ENCODE assay signal across 24 cellular contexts in genomic region chr3:150308481-150308918, GRCh38.
DNase-seq lines count a peak whose midpoint lies in the region; TF ChIP-seq lines count a peak whose summit lies in the region.
"Had no signal": no experiment of that assay in that cellular context is flagged by ENCODE, and none has a peak within 500 bp of the region (broad histone marks: within the 10 kb centered on the region; RNA-seq: fewer than 3 reads in every experiment).

No MANE protein-coding gene starts in this region.

- H3K36me3 ChIP-seq in Caco-2 (ENCODE audit: control insufficient read depth, insufficient read depth, low read length) (no peaks in the 10 kb centered on the region), adrenal gland (replicated peaks in 1 of 2) (no peaks in the 10 kb centered on the region)
- H3K36me3 ChIP-seq: esophagus squamous epithelium, lower lobe of right lung, MG63, neutrophil, thoracic aorta had no signal

- 65 to 73% (median 68%) methylated on average over 10 of the region's 10 CpGs for WGBS in adrenal gland, 4 donors

- H3K27me3 ChIP-seq in Caco-2 (replicated peaks; ENCODE audit: control insufficient read depth, insufficient read depth, low read length) (no peaks in the 10 kb centered on the region), adrenal gland (no peaks in the 10 kb centered on the region)
- H3K27me3 ChIP-seq: esophagus squamous epithelium, MG63, neutrophil had no signal

- H3K9me3 Mint-ChIP-seq in Caco-2 (ENCODE audit: unreplicated experiment) (no peaks in the 10 kb centered on the region), osteocyte (ENCODE audit: unreplicated experiment) (peaks cover 10% of the 10 kb centered on the region)
- H3K9me3 Mint-ChIP-seq: activated naive CD4-positive, alpha-beta T cell treated with anti-CD3 and anti-CD28 coated beads, Interleukin-2, amount 10 ng/mL, durations not matched to agents 7 days and 5 days; stimulated activated naive B cell treated with anti-CD40 and anti-IgM and Interleukin-4, amounts not matched to agents 10 μg/mL and 1 μg/mL and 100 μg/mL, for 72 hours; T-cell had no signal

- intact Hi-C loops in Caco-2 (cut with micrococcal nuclease; ENCODE audit: unreplicated experiment): no loop called here
- intact Hi-C loops in adrenal gland (cut with DNase I): no loop called here

- H3K4me3 Mint-ChIP-seq in Caco-2 (ENCODE audit: unreplicated experiment) (peak overlapping the region; percentile 17), osteocyte (ENCODE audit: unreplicated experiment) (no peak overlapping the region)
- H3K4me3 Mint-ChIP-seq: activated naive CD4-positive, alpha-beta T cell treated with anti-CD3 and anti-CD28 coated beads, Interleukin-2, amount 10 ng/mL, durations not matched to agents 7 days and 5 days; stimulated activated naive B cell treated with anti-CD40 and anti-IgM and Interleukin-4, amounts not matched to agents 10 μg/mL and 1 μg/mL and 100 μg/mL, for 72 hours; T-cell had no signal

- no peak overlapping the region for H3K27ac ChIP-seq in adrenal gland
- H3K27ac ChIP-seq: GM23248, lower lobe of right lung, neutrophil, thoracic aorta had no signal

- TF ChIP-seq POLR2A in adrenal gland (IDR thresholded peaks at IDR 0.05): no peak

- H3K36me3 Mint-ChIP-seq in Caco-2 (ENCODE audit: insufficient read depth, unreplicated experiment): no peaks in the 10 kb centered on the region
- H3K36me3 Mint-ChIP-seq in osteocyte (ENCODE audit: unreplicated experiment): no peaks in the 10 kb centered on the region
- H3K36me3 Mint-ChIP-seq: activated naive CD4-positive, alpha-beta T cell treated with anti-CD3 and anti-CD28 coated beads, Interleukin-2, amount 10 ng/mL, durations not matched to agents 7 days and 5 days; stimulated activated naive B cell treated with anti-CD40 and anti-IgM and Interleukin-4, amounts not matched to agents 10 μg/mL and 1 μg/mL and 100 μg/mL, for 72 hours; T-cell had no signal

- H3K27me3 Mint-ChIP-seq in Caco-2 (ENCODE audit: insufficient read depth, unreplicated experiment) (no peaks in the 10 kb centered on the region), osteocyte (ENCODE audit: unreplicated experiment) (no peaks in the 10 kb centered on the region)

- POLR2A ChIA-PET in Caco-2 (lab: Charles Lee): no interaction called here

- TF ChIP-seq CTCF in Caco-2 (IDR thresholded peaks at IDR 0.05; ENCODE audit: insufficient read depth in 1 of 2, low read depth in 1 of 2, low read length in 1 of 2, severe bottlenecking in 1 of 2, unreplicated experiment in 1 of 2) (no peak), cardiac fibroblast (IDR thresholded peaks at IDR 0.05; ENCODE audit: low read depth, low read length) (no peak), osteocyte (IDR thresholded peaks at IDR 0.05) (no peak), adrenal gland (IDR thresholded peaks at IDR 0.05) (no peak)

- no TSS peak for BruUV-seq in Caco-2 (replicated peaks; lab: Mats Ljungman, UMichigan)

- H3K9me3 ChIP-seq in Caco-2 (no peaks in the 10 kb centered on the region), adrenal gland (replicated peaks in 1 of 3) (no peaks in the 10 kb centered on the region)
- H3K9me3 ChIP-seq: esophagus squamous epithelium, lower lobe of right lung, neutrophil, thoracic aorta had no signal

- H3K27ac Mint-ChIP-seq in Caco-2 (ENCODE audit: unreplicated experiment) (peak overlapping the region; percentile 59), osteocyte (ENCODE audit: unreplicated experiment) (peak overlapping the region; percentile 77)
- H3K27ac Mint-ChIP-seq: activated naive CD4-positive, alpha-beta T cell treated with anti-CD3 and anti-CD28 coated beads, Interleukin-2, amount 10 ng/mL, durations not matched to agents 7 days and 5 days; stimulated activated naive B cell treated with anti-CD40 and anti-IgM and Interleukin-4, amounts not matched to agents 10 μg/mL and 1 μg/mL and 100 μg/mL, for 72 hours; T-cell had no signal

- CTCF ChIA-PET in Caco-2 (lab: Charles Lee): interaction anchor here (0.6 kb wide), 2 partner anchors 19 to 69 kb away, joined by 3 read pairs; no protein-coding TSS in a partner anchor

- H3K4me3 ChIP-seq in Caco-2 (ENCODE audit: low read depth, low read length) (no peak overlapping the region), cardiac fibroblast (replicated peaks in 1 of 2; ENCODE audit: low read depth in 2 of 2, low read length in 2 of 2) (no peak overlapping the region), adrenal gland (no peak overlapping the region)
- H3K4me3 ChIP-seq: esophagus squamous epithelium, GM23248, lower lobe of right lung, MG63, smooth muscle cell, thoracic aorta had no signal

- DNase-seq in Caco-2 (peak in 1 of 2 experiments; percentile 64), NCI-H226 (peak; percentile 88), cardiac fibroblast (ENCODE audit: low read depth in 2 of 2) (peak; percentile 27 to 51), osteocyte (ENCODE audit: extremely low spot score, unreplicated experiment) (no peak), SHP77 treated with DMSO at 0.1 percent for 48 hours (lab: John Stamatoyannopoulos, UW) (no peak), adrenal gland (no peak), SKM-1 (lab: John Stamatoyannopoulos, UW; ENCODE audit: unreplicated experiment) (no peak), putamen (ENCODE audit: low spot score) (no peak)
- DNase-seq: activated CD4-positive, CD25-positive, alpha-beta regulatory T cell treated with anti-CD3 and anti-CD28 coated beads, Interleukin-2, amount 50 U/mL, for 72 hours; activated naive CD4-positive, alpha-beta T cell treated with anti-CD3 and anti-CD28 coated beads, Interleukin-2, amount 10 ng/mL, durations not matched to agents 7 days and 5 days; activated T-cell treated with anti-CD3 and anti-CD28 coated beads, Interleukin-2, amount 50 U/mL, for 48 hours; esophagus squamous epithelium; GM23248; lower lobe of right lung; MG63; NCI-H1417 treated with DMSO at 0.1 percent for 48 hours; NCI-H526; SHP77; stimulated activated CD4-positive, alpha-beta T cell treated with anti-CD3 and anti-CD28 coated beads, Interleukin-2, amount 100 ng/mL, for 48 hours; stimulated activated naive B cell treated with anti-CD40 and anti-IgM and Interleukin-4, amounts not matched to agents 10 μg/mL and 1 μg/mL and 100 μg/mL, for 72 hours; T-cell had no signal

- H3K4me1 Mint-ChIP-seq in Caco-2 (ENCODE audit: low read depth, unreplicated experiment) (peaks cover 10% of the 10 kb centered on the region), osteocyte (ENCODE audit: unreplicated experiment) (peaks cover 24% of the 10 kb centered on the region)
- H3K4me1 Mint-ChIP-seq: activated naive CD4-positive, alpha-beta T cell treated with anti-CD3 and anti-CD28 coated beads, Interleukin-2, amount 10 ng/mL, durations not matched to agents 7 days and 5 days; stimulated activated naive B cell treated with anti-CD40 and anti-IgM and Interleukin-4, amounts not matched to agents 10 μg/mL and 1 μg/mL and 100 μg/mL, for 72 hours; T-cell had no signal

- H3K4me1 ChIP-seq in Caco-2: peaks cover 12% of the 10 kb centered on the region; the same call in 1 of the 2 replicates
- no peaks in the 10 kb centered on the region for H3K4me1 ChIP-seq in adrenal gland (replicated peaks in 1 of 2)
- H3K4me1 ChIP-seq: esophagus squamous epithelium had no signal

Comparison
In these comparisons a context has a peak if more than half of its experiments do, and no peak if none do; other contexts are left out.
1. DNase-seq: peak in NCI-H226 (single experiment) and cardiac fibroblast (2 of 2); none in osteocyte (single experiment), SHP77 treated with DMSO at 0.1 percent for 48 hours (single experiment), adrenal gland (0 of 7), SKM-1 (single experiment) and putamen (single experiment).